Comparison of ENCODE assay signal across 1 cellular context in the genomic region with DNA sequence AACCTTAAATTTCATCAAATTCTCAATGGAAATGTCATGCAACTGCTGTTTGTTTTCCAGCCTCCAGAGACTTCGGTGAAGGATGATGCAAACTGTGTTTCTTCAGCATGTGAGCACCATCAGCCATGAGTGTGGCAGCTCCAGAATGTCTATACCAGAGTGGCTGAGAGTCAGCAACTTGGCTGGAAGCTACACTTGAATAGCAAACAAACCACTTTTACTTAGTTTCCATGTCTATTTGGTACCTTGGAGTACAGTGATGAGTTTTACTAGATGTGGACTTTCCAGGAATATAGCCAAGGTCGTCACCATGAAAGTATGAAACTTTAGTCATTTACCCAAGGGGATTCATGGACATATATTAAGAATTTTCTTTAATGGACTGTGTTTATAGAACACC.
TF ChIP-seq lines count a peak whose summit lies in the region.

No MANE protein-coding gene starts in this region.

TF ChIP-seq in IMR-90, 13 proteins besides CTCF, POLR2A, EP300 and RAD21 (continued from another document):
- no peak for TF ChIP-seq RCOR1 (IDR thresholded peaks at IDR 0.05; ENCODE audit: insufficient replicate concordance, low read length)
TF ChIP-seq in IMR-90: peak in this region for 0.
